ENCODE assay signal across 17 cellular contexts in the genomic region with DNA sequence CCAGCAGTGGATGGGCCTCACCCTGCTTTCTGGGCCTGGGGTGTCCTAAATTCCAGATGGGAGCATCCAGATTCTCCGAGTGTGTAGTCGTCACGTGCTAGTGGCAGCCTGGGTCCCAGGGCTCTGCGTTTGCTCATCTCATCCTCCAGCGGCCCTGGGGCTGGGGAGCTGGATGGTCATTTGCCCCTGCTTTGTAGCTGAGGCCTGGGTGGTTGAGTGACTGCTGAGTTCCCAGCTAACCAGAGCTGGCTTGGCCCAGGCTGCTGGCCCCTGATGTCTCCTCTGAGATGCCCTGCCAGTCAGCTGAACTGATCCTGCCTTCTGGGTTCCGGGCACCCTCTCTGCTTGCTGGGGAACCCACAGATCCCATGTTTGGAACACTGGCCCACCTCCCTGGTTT. TPM values are rescaled to one million over a fixed set of nuclear protein-coding genes. Genes with fewer than 3 reads are reported as not detected.
A peak's percentile ranks its signal among the peaks of the same experiment; 100 is the strongest.
DNase-seq lines count a peak whose midpoint lies in the region; ATAC-seq and TF ChIP-seq lines count a peak whose summit lies in the region.
"Had no signal": no experiment of that assay in that cellular context is flagged by ENCODE, and none has a peak within 500 bp of the region (broad histone marks: within the 10 kb centered on the region; RNA-seq: fewer than 3 reads in every experiment).

No MANE protein-coding gene starts in this region.

- TF ChIP-seq EP300 in gastroesophageal sphincter (IDR thresholded peaks at IDR 0.05): no peak

- TF ChIP-seq CTCF in Calu3 (IDR thresholded peaks at IDR 0.05; ENCODE audit: unreplicated experiment) (no peak), adrenal gland (IDR thresholded peaks at IDR 0.05) (no peak), gastroesophageal sphincter (IDR thresholded peaks at IDR 0.05) (no peak)

- peaks cover 10% of the 10 kb centered on the region for H3K36me3 Mint-ChIP-seq in Calu3 (ENCODE audit: insufficient read depth, unreplicated experiment)
- H3K36me3 Mint-ChIP-seq: natural killer cell treated with Interleukin-12 subunit alpha and Interleukin-12 subunit beta and Interleukin-15 and Interleukin-18, amount 100 ng/mL, for 72 hours had no signal

- intact Hi-C loops in Calu3 (cut with micrococcal nuclease; ENCODE audit: unreplicated experiment): no loop called here
- intact Hi-C loops in adrenal gland (cut with DNase I): no loop called here

- BruUV-seq in Calu3 (replicated peaks; lab: Mats Ljungman, UMichigan): no TSS peak

- peaks cover 26% of the 10 kb centered on the region for H3K4me1 Mint-ChIP-seq in Calu3 (ENCODE audit: low read depth, unreplicated experiment)

- H3K27me3 ChIP-seq in adrenal gland: no peaks in the 10 kb centered on the region
- no peaks in the 10 kb centered on the region for H3K27me3 ChIP-seq in gastroesophageal sphincter
- no peaks in the 10 kb centered on the region for H3K27me3 ChIP-seq in stomach smooth muscle (ENCODE audit: control insufficient read depth in 1 of 2, insufficient read depth in 2 of 2, low read length in 2 of 2)

- H3K9ac ChIP-seq in stomach smooth muscle (ENCODE audit: low read length in 2 of 2): no peak overlapping the region

- H3K9me3 ChIP-seq in adrenal gland (replicated peaks in 1 of 3): no peaks in the 10 kb centered on the region
- no peaks in the 10 kb centered on the region for H3K9me3 ChIP-seq in gastroesophageal sphincter
- H3K9me3 ChIP-seq in stomach smooth muscle (ENCODE audit: control insufficient read depth in 2 of 2, low read length in 2 of 2): peaks cover 0 to 3% of the 10 kb centered on the region in 2 donors

- DNase-seq in Calu3 (no peak), adrenal gland (no peak), Kasumi-1 (lab: John Stamatoyannopoulos, UW) (no peak), H4 (ENCODE audit: low spot score) (no peak), T-helper 2 cell (no peak), NCI-H1436 (lab: John Stamatoyannopoulos, UW) (no peak)
- DNase-seq: activated gamma-delta T cell; GF-D8; NCI-H1092 treated with DMSO at 0.1 percent for 48 hours; NCI-H2171; stimulated activated CD4-positive, alpha-beta T cell treated with anti-CD3 and anti-CD28 coated beads, Interleukin-2, amount 100 ng/mL, for 24 hours; T-helper 1 cell had no signal

- H3K27ac Mint-ChIP-seq in Calu3 (ENCODE audit: unreplicated experiment): peak overlapping the region; percentile 81
- H3K27ac Mint-ChIP-seq: natural killer cell treated with Interleukin-12 subunit alpha and Interleukin-12 subunit beta and Interleukin-15 and Interleukin-18, amount 100 ng/mL, for 72 hours had no signal

- ATAC-seq in gastroesophageal sphincter: no peak
- ATAC-seq: natural killer cell treated with Interleukin-12 subunit alpha and Interleukin-12 subunit beta and Interleukin-15 and Interleukin-18, amount 100 ng/mL, for 72 hours had no signal

- CTCF ChIA-PET in Calu3 (lab: Charles Lee): interaction anchor here (0.5 kb wide), 1 partner anchor 141 kb away, joined by 4 read pairs; no protein-coding TSS in a partner anchor

- H3K27me3 Mint-ChIP-seq in Calu3 (ENCODE audit: unreplicated experiment): peaks cover 32% of the 10 kb centered on the region
- H3K27me3 Mint-ChIP-seq: natural killer cell treated with Interleukin-12 subunit alpha and Interleukin-12 subunit beta and Interleukin-15 and Interleukin-18, amount 100 ng/mL, for 72 hours had no signal

- no peaks in the 10 kb centered on the region for H3K9me3 Mint-ChIP-seq in Calu3 (ENCODE audit: low read depth, unreplicated experiment)
- H3K9me3 Mint-ChIP-seq: natural killer cell treated with Interleukin-12 subunit alpha and Interleukin-12 subunit beta and Interleukin-15 and Interleukin-18, amount 100 ng/mL, for 72 hours had no signal

- H3K4me3 Mint-ChIP-seq in Calu3 (ENCODE audit: low read depth, unreplicated experiment): no peak overlapping the region
- H3K4me3 Mint-ChIP-seq: natural killer cell treated with Interleukin-12 subunit alpha and Interleukin-12 subunit beta and Interleukin-15 and Interleukin-18, amount 100 ng/mL, for 72 hours had no signal

- H3K4me3 ChIP-seq in adrenal gland (no peak overlapping the region), gastroesophageal sphincter (no peak overlapping the region), stomach smooth muscle (ENCODE audit: low read length in 2 of 2) (no peak overlapping the region)

- H3K36me3 ChIP-seq in adrenal gland (replicated peaks in 1 of 2) (no peaks in the 10 kb centered on the region), gastroesophageal sphincter (peaks cover 0 to 19% of the 10 kb centered on the region in 2 donors), stomach smooth muscle (ENCODE audit: control insufficient read depth in 2 of 2, insufficient read depth in 2 of 2, low read length in 2 of 2) (peaks cover 0 to 8% of the 10 kb centered on the region in 2 donors)

- WGBS in adrenal gland, 4 donors: 80 to 93% (median 84%) methylated on average over 2 to 6 of the region's 6 CpGs
- no CpG with 5 or more reads among the region's 6 CpGs for WGBS in gastroesophageal sphincter (ENCODE audit: low coverage in 1 of 2), 2 donors

- TF ChIP-seq POLR2A in adrenal gland (IDR thresholded peaks at IDR 0.05) (no peak), gastroesophageal sphincter (IDR thresholded peaks at IDR 0.05) (no peak)

- H3K27ac ChIP-seq in adrenal gland (peak overlapping the region in 4 of 5 donors; percentile 84 to 99 (median 91)), gastroesophageal sphincter (peak overlapping the region in 3 of 4 donors; percentile 77 to 86 (median 84)), stomach smooth muscle (ENCODE audit: low read length) (peak overlapping the region; percentile 58)

- peaks cover 4 to 52% of the 10 kb centered on the region in 2 donors for H3K4me1 ChIP-seq in adrenal gland (replicated peaks in 1 of 2)
- peaks cover 0 to 100% (median 56%) of the 10 kb centered on the region in 3 donors for H3K4me1 ChIP-seq in gastroesophageal sphincter
- H3K4me1 ChIP-seq in stomach smooth muscle (ENCODE audit: control insufficient read depth, insufficient read depth, low read length): peaks cover 62% of the 10 kb centered on the region

RNA-seq across cellular contexts. Expression of a gene that starts 22.5 kb away (rescaled TPM):
- total RNA-seq in Calu3 (2022): 8.5 and 9.4 TPM in 2 replicates
- 10 to 100 TPM in 6 of 8 donors, 1 to 10 TPM in 2; 6.0 to 22.5 (median 10.3) TPM for total RNA-seq in adrenal gland
- 10 to 100 TPM in 2 of 3 donors, 1 to 10 TPM in 1; 4.6 to 38.1 (median 18.1) TPM for polyA plus RNA-seq in adrenal gland
- total RNA-seq in gastroesophageal sphincter: 1 to 10 TPM; 3.8 to 8.9 (median 6.3) TPM
- total RNA-seq in H4 (2014; rRNA removed; shearing (Covaris generic)): 2.3 and 2.6 TPM in 2 replicates

RNA-seq across cellular contexts. Expression of a gene that starts 24.1 kb away (rescaled TPM):
- total RNA-seq in Calu3 (2022) (7.2 and 7.5 TPM in 2 replicates), adrenal gland (10 to 100 TPM in 3 of 8 donors, 1 to 10 TPM in 5; 4.8 to 15.2 (median 9.4) TPM), gastroesophageal sphincter (10 to 100 TPM; 12.9 to 19.0 (median 14.6) TPM)
- polyA plus RNA-seq in adrenal gland: 1 to 10 TPM; 1.7 to 5.1 (median 3.7) TPM
- 2.3 and 5.7 TPM in 2 replicates for total RNA-seq in H4 (2014; rRNA removed; shearing (Covaris generic))

RNA-seq across cellular contexts. Expression of a gene that starts 48.3 kb away (rescaled TPM):
- total RNA-seq in Calu3 (2022): 0.71 TPM in 1 of 2 replicates, not detected in the other
- total RNA-seq in adrenal gland: 10 to 100 TPM in 2 of 8 donors, 1 to 10 TPM in 6; 2.9 to 13.9 (median 5.9) TPM
- 10 to 100 TPM in 1 of 3 donors, 1 to 10 TPM in 2; 1.9 to 14.5 (median 5.5) TPM for polyA plus RNA-seq in adrenal gland
- total RNA-seq in gastroesophageal sphincter: 1 to 10 TPM in 3 of 4 donors, under 1 TPM in 1; 0.96 to 4.0 (median 2.0) TPM
- total RNA-seq in H4 (2014; rRNA removed; shearing (Covaris generic)): 1.2 and 3.2 TPM in 2 replicates
- total RNA-seq: lung microvascular endothelial cell; natural killer cell treated with Interleukin-12 subunit alpha and Interleukin-12 subunit beta and Interleukin-15 and Interleukin-18, amount 100 ng/mL, for 72 hours; RPMI7951 had no signal

RNA-seq across cellular contexts. Expression of a gene that starts 54.3 kb away (rescaled TPM):
- 1.1 TPM in 1 of 2 replicates, not detected in the other for total RNA-seq in Calu3 (2022)
- 100 to 1,000 TPM in 1 of 8 donors, 10 to 100 TPM in 5, 1 to 10 TPM in 2; 6.3 to 111 (median 21.3) TPM for total RNA-seq in adrenal gland
- polyA plus RNA-seq in adrenal gland: 10 to 100 TPM in 2 of 3 donors, 1 to 10 TPM in 1; 5.7 to 80.0 (median 51.2) TPM
- total RNA-seq in gastroesophageal sphincter: 10 to 100 TPM; 10.9 to 67.4 (median 42.7) TPM
- total RNA-seq in H4 (2014; rRNA removed; shearing (Covaris generic)): 19.4 and 35.4 TPM in 2 replicates
- total RNA-seq: lung microvascular endothelial cell; natural killer cell treated with Interleukin-12 subunit alpha and Interleukin-12 subunit beta and Interleukin-15 and Interleukin-18, amount 100 ng/mL, for 72 hours had no signal
